14 cellular contexts compared by ENCODE assay signal in genomic region chr2:69583434-69583833, GRCh38.
DNase-seq lines count a peak whose midpoint lies in the region; ATAC-seq and TF ChIP-seq lines count a peak whose summit lies in the region.
"Had no signal": no experiment of that assay in that cellular context is flagged by ENCODE, and none has a peak within 500 bp of the region (broad histone marks: within the 10 kb centered on the region; RNA-seq: fewer than 3 reads in every experiment).

No MANE protein-coding gene starts in this region.

- H3K27me3 Mint-ChIP-seq in activated CD4-positive, alpha-beta T cell treated with anti-CD3 and anti-CD28 coated beads for 36 hours: no peaks in the 10 kb centered on the region
- H3K27me3 Mint-ChIP-seq in activated naive CD8-positive, alpha-beta T cell treated with anti-CD3 and anti-CD28 coated beads, Interleukin-2, amount 50 U/mL, for 24 hours: no peaks in the 10 kb centered on the region
- no peaks in the 10 kb centered on the region for H3K27me3 Mint-ChIP-seq in natural killer cell (ENCODE audit: low read depth in 2 of 2)

- in situ Hi-C loops in KBM-7 (cut with MboI; ENCODE audit: low pct_unique_long_range_greater_than_20kb, low sequenced_read_pairs): no loop called here

- H3K4me1 Mint-ChIP-seq in activated CD4-positive, alpha-beta T cell treated with anti-CD3 and anti-CD28 coated beads for 36 hours: peaks cover 85% of the 10 kb centered on the region
- peaks cover 89% of the 10 kb centered on the region for H3K4me1 Mint-ChIP-seq in activated naive CD8-positive, alpha-beta T cell treated with anti-CD3 and anti-CD28 coated beads, Interleukin-2, amount 50 U/mL, for 24 hours
- peaks cover 72 to 80% of the 10 kb centered on the region in 2 donors for H3K4me1 Mint-ChIP-seq in natural killer cell

- ATAC-seq in activated CD4-positive, alpha-beta T cell treated with anti-CD3 and anti-CD28 coated beads for 36 hours: no peak
- no peak for ATAC-seq in activated naive CD8-positive, alpha-beta T cell treated with anti-CD3 and anti-CD28 coated beads, Interleukin-2, amount 50 U/mL, for 24 hours
- ATAC-seq in natural killer cell (no peak), GM21576 (IDR thresholded peaks at IDR 0.05; ENCODE audit: unreplicated experiment) (no peak)

- H3K27ac Mint-ChIP-seq in activated CD4-positive, alpha-beta T cell treated with anti-CD3 and anti-CD28 coated beads for 36 hours: peak overlapping the region; percentile 78
- peak overlapping the region; percentile 75 for H3K27ac Mint-ChIP-seq in activated naive CD8-positive, alpha-beta T cell treated with anti-CD3 and anti-CD28 coated beads, Interleukin-2, amount 50 U/mL, for 24 hours
- H3K27ac Mint-ChIP-seq in natural killer cell: peak overlapping the region; percentile 71 to 86
- H3K27ac Mint-ChIP-seq: activated B cell treated with CpG ODN at 0.5 μM for 24 hours had no signal

- peaks cover 16% of the 10 kb centered on the region for H3K36me3 Mint-ChIP-seq in activated CD4-positive, alpha-beta T cell treated with anti-CD3 and anti-CD28 coated beads for 36 hours (ENCODE audit: low read depth)
- peaks cover 10% of the 10 kb centered on the region for H3K36me3 Mint-ChIP-seq in activated naive CD8-positive, alpha-beta T cell treated with anti-CD3 and anti-CD28 coated beads, Interleukin-2, amount 50 U/mL, for 24 hours (ENCODE audit: low read depth)
- no peaks in the 10 kb centered on the region for H3K36me3 Mint-ChIP-seq in natural killer cell

- CTCF ChIA-PET in activated CD4-positive, alpha-beta T cell treated with anti-CD3 and anti-CD28 coated beads for 36 hours (lab: Charles Lee): interaction anchor here (0.8 to 16.1 kb wide), 14 partner anchors 10 to 146 kb away, joined by 3 to 189 read pairs (median 4); partner anchors contain the start of gene NFU1

- H3K4me3 ChIP-seq in GM08714 (ENCODE audit: low read length): peak overlapping the region; percentile 69
- H3K4me3 ChIP-seq: colonic mucosa, thoracic aorta had no signal

- no peak for TF ChIP-seq CTCF in natural killer cell (IDR thresholded peaks at IDR 0.05)

- intact Hi-C loops in activated CD4-positive, alpha-beta T cell treated with anti-CD3 and anti-CD28 coated beads for 36 hours (cut with DNase I, micrococcal nuclease): loop anchor here in 1 of 2 experiments (5.0 kb wide), 1 partner anchor 34 kb away; no protein-coding TSS in a partner anchor
- intact Hi-C loops in natural killer cell (cut with micrococcal nuclease): no loop called here

- H3K4me3 Mint-ChIP-seq in activated CD4-positive, alpha-beta T cell treated with anti-CD3 and anti-CD28 coated beads for 36 hours: peak overlapping the region; percentile 52
- H3K4me3 Mint-ChIP-seq in activated naive CD8-positive, alpha-beta T cell treated with anti-CD3 and anti-CD28 coated beads, Interleukin-2, amount 50 U/mL, for 24 hours: peak overlapping the region; percentile 71
- H3K4me3 Mint-ChIP-seq in natural killer cell: peak overlapping the region; percentile 51
- H3K4me3 Mint-ChIP-seq: activated B cell treated with CpG ODN at 0.5 μM for 24 hours had no signal

- POLR2A ChIA-PET in activated CD4-positive, alpha-beta T cell treated with anti-CD3 and anti-CD28 coated beads for 36 hours (lab: Charles Lee): no interaction called here

- no peaks in the 10 kb centered on the region for H3K9me3 Mint-ChIP-seq in activated CD4-positive, alpha-beta T cell treated with anti-CD3 and anti-CD28 coated beads for 36 hours (ENCODE audit: low read depth)
- H3K9me3 Mint-ChIP-seq in activated naive CD8-positive, alpha-beta T cell treated with anti-CD3 and anti-CD28 coated beads, Interleukin-2, amount 50 U/mL, for 24 hours: no peaks in the 10 kb centered on the region
- no peaks in the 10 kb centered on the region for H3K9me3 Mint-ChIP-seq in natural killer cell
- H3K9me3 Mint-ChIP-seq: activated B cell treated with CpG ODN at 0.5 μM for 24 hours had no signal

- no peak for DNase-seq in activated CD4-positive, alpha-beta T cell treated with anti-CD3 and anti-CD28 coated beads for 36 hours
- DNase-seq in activated CD4-positive, alpha-beta T cell treated with anti-CD3 and anti-CD28 coated beads for 1 hour: no peak
- no peak for DNase-seq in activated naive CD8-positive, alpha-beta T cell treated with anti-CD3 and anti-CD28 coated beads, Interleukin-2, amount 50 U/mL, for 24 hours
- no peak for DNase-seq in natural killer cell
- DNase-seq in cerebellar nuclear complex (lab: John Stamatoyannopoulos, UW): no peak
- DNase-seq in KBM-7: no peak
- DNase-seq: 8988T, activated B cell treated with CpG ODN at 0.5 μM for 24 hours, amniotic stem cell, colonic mucosa, islet precursor cell had no signal
